ENCODE assay signal across 10 cellular contexts in the genomic region with DNA sequence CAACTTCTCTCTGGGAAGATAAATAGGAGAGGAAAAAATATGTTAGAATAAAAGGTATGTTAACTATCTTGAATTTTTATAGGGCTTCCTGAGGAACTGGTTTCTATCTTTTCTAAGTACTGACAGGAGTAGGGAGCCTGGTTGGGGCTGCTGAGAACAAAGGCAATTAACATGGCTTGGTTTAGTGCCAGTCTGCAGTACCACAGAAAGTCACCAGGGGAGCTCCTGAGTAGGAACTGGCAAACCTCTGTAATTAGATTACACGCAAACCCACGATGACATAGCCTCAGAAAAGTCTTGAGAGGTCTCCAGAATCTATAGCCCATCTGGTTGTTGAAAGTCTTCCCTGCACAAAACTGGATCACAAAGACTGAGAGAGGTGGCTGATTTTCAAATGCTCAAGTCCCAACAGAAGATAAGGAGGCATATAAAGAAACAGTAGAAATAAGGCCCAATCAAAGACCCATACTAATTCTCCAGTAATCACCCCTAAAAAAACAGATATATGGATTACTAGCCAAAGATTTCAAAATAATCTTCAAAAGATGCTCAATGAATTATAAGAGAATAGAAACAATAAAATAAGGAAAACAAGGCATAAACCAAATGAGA. TPM values are rescaled to one million over a fixed set of nuclear protein-coding genes. Genes with fewer than 3 reads are reported as not detected.
DNase-seq lines count a peak whose midpoint lies in the region; ATAC-seq, FAIRE-seq and TF ChIP-seq lines count a peak whose summit lies in the region.
"Had no signal": no experiment of that assay in that cellular context is flagged by ENCODE, and none has a peak within 500 bp of the region (broad histone marks: within the 10 kb centered on the region; RNA-seq: fewer than 3 reads in every experiment).

No MANE protein-coding gene starts in this region.

- POLR2A ChIA-PET in A549 (lab: Yijun Ruan, JAX): no interaction called here

- FAIRE-seq in A549 (lab: Jason Lieb, UNC): no peak

- no peaks in the 10 kb centered on the region for H3K36me3 ChIP-seq in testis (ENCODE audit: low read depth, missing control alignments)

- no peak overlapping the region for H3K4me2 ChIP-seq in A549

- CTCF ChIA-PET in A549 (lab: Yijun Ruan, JAX): interaction anchor here (1.0 kb wide), 1 partner anchor 11 kb away, joined by 3 read pairs; no protein-coding TSS in a partner anchor

- TF ChIP-seq POLR2A in A549 (IDR thresholded peaks at IDR 0.05; ENCODE audit: low read length) (no peak), testis (IDR thresholded peaks at IDR 0.05) (no peak), lower leg skin (IDR thresholded peaks at IDR 0.05) (no peak)

- intact Hi-C loops in testis (cut with DNase I; ENCODE audit: low total_unique reads): no loop called here
- intact Hi-C loops in lower leg skin (cut with DNase I; ENCODE audit: low total_unique reads): no loop called here

- DNase-seq in A549 (ENCODE audit: low read depth in 1 of 2, low spot score in 1 of 2) (peak; percentile 3 to 27), NCI-H460 (ENCODE audit: extremely low read depth, low read depth) (peak; percentile 26), dermis blood vessel endothelial cell (peak; percentile 3), testis (peak; percentile 33), AG08396 (ENCODE audit: low spot score) (no peak), lower leg skin (ENCODE audit: low spot score in 2 of 2) (no peak)

- ATAC-seq in A549: peak in 1 of 2 experiments; percentile 61; a peak in 3 of 6 replicates
- ATAC-seq in HG02759 (IDR thresholded peaks at IDR 0.05; ENCODE audit: unreplicated experiment): peak; percentile 94
- ATAC-seq: stimulated activated effector memory CD8-positive, alpha-beta T cell treated with anti-CD3 and anti-CD28 coated beads, Interleukin-12 subunit alpha, Interleukin-12 subunit beta, amount 100 ng/mL, for 72 hours had no signal

- TF ChIP-seq RAD21 in A549 (conservative IDR thresholded peaks at IDR 0.05 in 1 of 2, IDR thresholded peaks at IDR 0.05 in 1 of 2): peak in 1 of 2 experiments; percentile 12; a peak in 1 of 5 replicates

- no peaks in the 10 kb centered on the region for H3K27me3 ChIP-seq in testis

- H3K9me3 ChIP-seq in A549: no peaks in the 10 kb centered on the region
- H3K9me3 ChIP-seq in testis: no peaks in the 10 kb centered on the region

- no peak overlapping the region for H3K27ac ChIP-seq in A549
- no peak overlapping the region for H3K27ac ChIP-seq in testis

- H3K4me3 ChIP-seq in A549: no peak overlapping the region
- H3K4me3 ChIP-seq in GM12875 (ENCODE audit: low read depth, low read length): no peak overlapping the region
- no peak overlapping the region for H3K4me3 ChIP-seq in testis
- no peak overlapping the region for H3K4me3 ChIP-seq in lower leg skin (ENCODE audit: low read depth, poor library complexity, severe bottlenecking)

- 6% methylated on average over 2 of the region's 2 CpGs for WGBS in A549 (ENCODE audit: missing lambda C conversion rate)
- 3 to 4% methylated on average over 2 of the region's 2 CpGs for WGBS in testis, 2 donors
- 21 to 44% methylated on average over 2 of the region's 2 CpGs for WGBS in lower leg skin, 2 donors

- TF ChIP-seq CTCF in A549 (IDR thresholded peaks at IDR 0.05): no peak; the same call in 2 of the 3 replicates
- TF ChIP-seq CTCF in GM12875 (IDR thresholded peaks at IDR 0.05; ENCODE audit: borderline replicate concordance, insufficient read depth, low read depth, low read length): peak; percentile 75
- TF ChIP-seq CTCF in testis (IDR thresholded peaks at IDR 0.05): peak; percentile 21 to 60 (median 23)
- no peak for TF ChIP-seq CTCF in lower leg skin (IDR thresholded peaks at IDR 0.05)

- no peaks in the 10 kb centered on the region for H3K4me1 ChIP-seq in A549
- no peaks in the 10 kb centered on the region for H3K4me1 ChIP-seq in testis

- no peak for TF ChIP-seq EP300 in A549 (IDR thresholded peaks at IDR 0.05)

TF ChIP-seq in A549, 52 proteins besides CTCF, POLR2A, EP300 and RAD21:
- no peak for TF ChIP-seq SMC3 (IDR thresholded peaks at IDR 0.05)
- TF ChIP-seq, protein P1, sequence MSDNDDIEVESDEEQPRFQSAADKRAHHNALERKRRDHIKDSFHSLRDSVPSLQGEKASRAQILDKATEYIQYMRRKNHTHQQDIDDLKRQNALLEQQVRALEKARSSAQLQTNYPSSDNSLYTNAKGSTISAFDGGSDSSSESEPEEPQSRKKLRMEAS (IDR thresholded peaks at IDR 0.05): no peak
- TF ChIP-seq, protein P2, sequence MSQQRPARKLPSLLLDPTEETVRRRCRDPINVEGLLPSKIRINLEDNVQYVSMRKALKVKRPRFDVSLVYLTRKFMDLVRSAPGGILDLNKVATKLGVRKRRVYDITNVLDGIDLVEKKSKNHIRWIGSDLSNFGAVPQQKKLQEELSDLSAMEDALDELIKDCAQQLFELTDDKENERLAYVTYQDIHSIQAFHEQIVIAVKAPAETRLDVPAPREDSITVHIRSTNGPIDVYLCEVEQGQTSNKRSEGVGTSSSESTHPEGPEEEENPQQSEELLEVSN (IDR thresholded peaks at IDR 0.05; ENCODE audit: borderline replicate concordance, low read depth): no peak
- TF ChIP-seq NPAS2 (CRISPR knock-in tag; IDR thresholded peaks at IDR 0.05; ENCODE audit: borderline replicate concordance): no peak
- TF ChIP-seq ZC3H11A (IDR thresholded peaks at IDR 0.05): no peak
- TF ChIP-seq CEBPB (IDR thresholded peaks at IDR 0.05): no peak
- no peak for TF ChIP-seq ESRRA (IDR thresholded peaks at IDR 0.05; ENCODE audit: borderline replicate concordance, low read length)
- TF ChIP-seq RNF2 (IDR thresholded peaks at IDR 0.05; ENCODE audit: borderline replicate concordance, low read depth): no peak
- TF ChIP-seq RFX5 (IDR thresholded peaks at IDR 0.05): no peak
- no peak for TF ChIP-seq HOXB5 (CRISPR knock-in tag; IDR thresholded peaks at IDR 0.05)
- TF ChIP-seq JUNB (IDR thresholded peaks at IDR 0.05): no peak
- no peak for TF ChIP-seq ZSCAN20 (CRISPR knock-in tag; IDR thresholded peaks at IDR 0.05)
- TF ChIP-seq RCOR1 (IDR thresholded peaks at IDR 0.05; ENCODE audit: low read depth, low read length): no peak
- no peak for TF ChIP-seq TP53 (CRISPR knock-in tag; IDR thresholded peaks at IDR 0.05)
- TF ChIP-seq NR3C1 (IDR thresholded peaks at IDR 0.05): no peak

RNA-seq across cellular contexts. Expression of a gene that starts 11.7 kb away (rescaled TPM):
- polyA plus RNA-seq in A549 (2011; rRNA removed) (not detected in 2 replicates), A549 (2017; fragmentation: RNase III; extraction: RNeasy Plus Mini Kit Qiagen cat#74134 plus additional on column Dnase treatment) (not detected in 3 replicates), testis (ENCODE audit: insufficient read depth, low read depth, low replicate concordance) (1.5 TPM)
- not detected in 2 replicates for polyA plus RNA-seq in A549 (2012; cell fraction: cytosol; rRNA removed)
- polyA plus RNA-seq in A549 (2012; cell fraction: nucleus; rRNA removed): not detected in 2 replicates
- not detected in 2 replicates for polyA minus RNA-seq in A549 (2011; rRNA and poly(A)+ RNA removed)
- 0.12 and 0.15 TPM in 2 replicates for total RNA-seq in NCI-H460 (2014; rRNA removed; shearing (Covaris generic))
- polyA plus RNA-seq in NCI-H460 (2014; cell fraction: nucleus; rRNA removed): 0.06 TPM in 1 of 2 replicates, not detected in the other
- total RNA-seq in dermis blood vessel endothelial cell (not detected in 2 replicates), testis (1 to 10 TPM; 2.2 to 3.5 TPM), lower leg skin (not detected)
- polyA plus RNA-seq: esophagus had no signal

Comparison
In these comparisons a context has a peak if more than half of its experiments do, and no peak if none do; other contexts are left out.
1. DNase-seq: peak in A549 (2 of 2), NCI-H460 (single experiment), dermis blood vessel endothelial cell (single experiment) and testis (single experiment); none in AG08396 (single experiment) and lower leg skin (0 of 2).
2. CTCF ChIP-seq: peak in GM12875 (single experiment) and testis (3 of 3); none in A549 (single experiment) and lower leg skin (0 of 3).